In the genomic region with DNA sequence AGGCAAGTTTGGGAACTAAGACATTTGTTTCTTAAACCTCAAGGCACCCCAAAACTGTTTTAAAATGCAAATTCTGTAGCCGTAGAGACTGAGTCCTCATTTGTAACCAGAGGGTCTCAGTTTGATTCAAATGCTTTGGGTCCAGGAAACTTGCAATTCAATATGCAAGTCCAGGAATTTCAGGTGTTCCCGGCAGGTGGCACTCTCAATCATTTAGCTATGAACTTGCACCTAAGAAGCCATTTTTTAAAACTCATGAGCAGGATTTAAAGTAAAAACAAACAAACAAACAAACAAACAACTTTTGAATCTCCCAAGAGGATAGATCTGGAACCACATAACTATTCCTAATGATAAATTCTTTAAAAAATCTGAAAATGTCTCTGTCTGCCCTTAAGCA, we compare ENCODE assay signal across 8 cellular contexts. TPM values are rescaled to one million over a fixed set of nuclear protein-coding genes. Genes with fewer than 3 reads are reported as not detected.
DNase-seq lines count a peak whose midpoint lies in the region; ATAC-seq and TF ChIP-seq lines count a peak whose summit lies in the region.
"Had no signal": no experiment of that assay in that cellular context is flagged by ENCODE, and none has a peak within 500 bp of the region (broad histone marks: within the 10 kb centered on the region; RNA-seq: fewer than 3 reads in every experiment).

No MANE protein-coding gene starts in this region.

- H3K4me2 ChIP-seq in GM23338: no peak overlapping the region

- no peaks in the 10 kb centered on the region for H3K27me3 ChIP-seq in GM23338 (ENCODE audit: insufficient read depth)

- H3K4me1 Mint-ChIP-seq in GM23338: peaks cover 12% of the 10 kb centered on the region; the same call in 2 of the 3 replicates

- H3K4me3 ChIP-seq in GM23338: no peak overlapping the region
- H3K4me3 ChIP-seq: coronary artery had no signal

- H3K4me1 ChIP-seq in GM23338 (ENCODE audit: insufficient read depth): no peaks in the 10 kb centered on the region

- H4K20me1 ChIP-seq in GM23338 (replicated peaks; ENCODE audit: insufficient read depth): no peaks in the 10 kb centered on the region

- no peaks in the 10 kb centered on the region for H3K9me3 Mint-ChIP-seq in GM23338

- H3K36me3 ChIP-seq in GM23338 (ENCODE audit: insufficient read depth): no peaks in the 10 kb centered on the region

- H3K27me3 Mint-ChIP-seq in GM23338 (ENCODE audit: insufficient read depth, low read depth, poor library complexity): peaks cover 2% of the 10 kb centered on the region

- peak; percentile 12 for DNase-seq in DMS114 treated with DMSO at 0.1 percent for 48 hours (lab: John Stamatoyannopoulos, UW; ENCODE audit: unreplicated experiment)
- DNase-seq in GM23338 (ENCODE audit: low spot score): peak; percentile 56
- peak; percentile 25 for DNase-seq in SHP77 treated with DMSO at 0.1 percent for 48 hours (lab: John Stamatoyannopoulos, UW)
- no peak for DNase-seq in left lobe of liver (ENCODE audit: low spot score)
- DNase-seq in SIG-M5 treated with dmso at 0.1 percent for 504 hours (lab: John Stamatoyannopoulos, UW; ENCODE audit: unreplicated experiment): no peak
- DNase-seq in central memory CD4-positive, alpha-beta T cell: no peak

- H3F3A ChIP-seq in GM23338 (replicated peaks; ENCODE audit: low read depth): no peaks in the 10 kb centered on the region

- H3K36me3 Mint-ChIP-seq in GM23338 (ENCODE audit: low read depth): no peaks in the 10 kb centered on the region

- no peaks in the 10 kb centered on the region for H3K9me2 ChIP-seq in GM23338 (ENCODE audit: insufficient read depth)

- ATAC-seq in GM23338 (no peak), left lobe of liver (peak; percentile 40), GM19455 (IDR thresholded peaks at IDR 0.05; ENCODE audit: unreplicated experiment) (no peak)

- 0 out of 2 replicates have a peak overlapping the region, but pooled peaks have one; percentile 16 for H3K27ac Mint-ChIP-seq in GM23338

- no peaks in the 10 kb centered on the region for H3K79me2 ChIP-seq in GM23338 (replicated peaks; ENCODE audit: insufficient read depth)

- no peak overlapping the region for H2AFZ ChIP-seq in GM23338

- H3K4me3 Mint-ChIP-seq in GM23338: no peak overlapping the region

- no peak overlapping the region for H3K27ac ChIP-seq in GM23338 (ENCODE audit: low read depth)
- H3K27ac ChIP-seq: coronary artery had no signal

- TF ChIP-seq CTCF in GM23338 (conservative IDR thresholded peaks at IDR 0.05; ENCODE audit: low read depth in 2 of 2): peak; percentile 32 to 50; a peak in 3 of 4 replicates

TF ChIP-seq in GM23338, 12 proteins besides CTCF, POLR2A, EP300 and RAD21 (continues in another document):
- TF ChIP-seq, protein P1, sequence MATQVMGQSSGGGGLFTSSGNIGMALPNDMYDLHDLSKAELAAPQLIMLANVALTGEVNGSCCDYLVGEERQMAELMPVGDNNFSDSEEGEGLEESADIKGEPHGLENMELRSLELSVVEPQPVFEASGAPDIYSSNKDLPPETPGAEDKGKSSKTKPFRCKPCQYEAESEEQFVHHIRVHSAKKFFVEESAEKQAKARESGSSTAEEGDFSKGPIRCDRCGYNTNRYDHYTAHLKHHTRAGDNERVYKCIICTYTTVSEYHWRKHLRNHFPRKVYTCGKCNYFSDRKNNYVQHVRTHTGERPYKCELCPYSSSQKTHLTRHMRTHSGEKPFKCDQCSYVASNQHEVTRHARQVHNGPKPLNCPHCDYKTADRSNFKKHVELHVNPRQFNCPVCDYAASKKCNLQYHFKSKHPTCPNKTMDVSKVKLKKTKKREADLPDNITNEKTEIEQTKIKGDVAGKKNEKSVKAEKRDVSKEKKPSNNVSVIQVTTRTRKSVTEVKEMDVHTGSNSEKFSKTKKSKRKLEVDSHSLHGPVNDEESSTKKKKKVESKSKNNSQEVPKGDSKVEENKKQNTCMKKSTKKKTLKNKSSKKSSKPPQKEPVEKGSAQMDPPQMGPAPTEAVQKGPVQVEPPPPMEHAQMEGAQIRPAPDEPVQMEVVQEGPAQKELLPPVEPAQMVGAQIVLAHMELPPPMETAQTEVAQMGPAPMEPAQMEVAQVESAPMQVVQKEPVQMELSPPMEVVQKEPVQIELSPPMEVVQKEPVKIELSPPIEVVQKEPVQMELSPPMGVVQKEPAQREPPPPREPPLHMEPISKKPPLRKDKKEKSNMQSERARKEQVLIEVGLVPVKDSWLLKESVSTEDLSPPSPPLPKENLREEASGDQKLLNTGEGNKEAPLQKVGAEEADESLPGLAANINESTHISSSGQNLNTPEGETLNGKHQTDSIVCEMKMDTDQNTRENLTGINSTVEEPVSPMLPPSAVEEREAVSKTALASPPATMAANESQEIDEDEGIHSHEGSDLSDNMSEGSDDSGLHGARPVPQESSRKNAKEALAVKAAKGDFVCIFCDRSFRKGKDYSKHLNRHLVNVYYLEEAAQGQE (IDR thresholded peaks at IDR 0.05; ENCODE audit: unreplicated experiment): no peak
- TF ChIP-seq CREB1 (CRISPR knock-in tag; IDR thresholded peaks at IDR 0.05; ENCODE audit: low read depth) (no peak), NANOG (IDR thresholded peaks at IDR 0.05; ENCODE audit: borderline replicate concordance) (no peak), ZNF331 (CRISPR knock-in tag; IDR thresholded peaks at IDR 0.05; ENCODE audit: low read depth) (no peak), POLR2AphosphoS5 (IDR thresholded peaks at IDR 0.05; ENCODE audit: low read depth) (no peak), EZH2phosphoT487 (IDR thresholded peaks at IDR 0.05; ENCODE audit: unreplicated experiment) (no peak), JUNB (IDR thresholded peaks at IDR 0.05; ENCODE audit: unreplicated experiment) (no peak), ZNF114 (CRISPR knock-in tag; IDR thresholded peaks at IDR 0.05) (no peak), EZH2 (IDR thresholded peaks at IDR 0.05; ENCODE audit: low read depth, unreplicated experiment) (no peak), ZNF462 (CRISPR knock-in tag; IDR thresholded peaks at IDR 0.05) (no peak)

RNA-seq across cellular contexts. Expression of gene ABTB2, which starts 8.7 kb away (rescaled TPM):
- 9.9 and 12.1 TPM in 2 replicates for total RNA-seq in GM23338 (2014; rRNA removed; shearing (Covaris generic))
- polyA plus RNA-seq in GM23338 (2016; fragmentation: Nextera tagmentation; extraction: Ambion mirVana): 2.6 and 3.1 TPM in 2 replicates
- 11.4 TPM for total RNA-seq in left lobe of liver

Comparison
In these comparisons a context has a peak if more than half of its experiments do, and no peak if none do; other contexts are left out.
1. DNase-seq: peak in DMS114 treated with DMSO at 0.1 percent for 48 hours (single experiment), GM23338 (single experiment) and SHP77 treated with DMSO at 0.1 percent for 48 hours (single experiment); none in left lobe of liver (single experiment), SIG-M5 treated with dmso at 0.1 percent for 504 hours (single experiment) and central memory CD4-positive, alpha-beta T cell (single experiment).